In the genomic region with DNA sequence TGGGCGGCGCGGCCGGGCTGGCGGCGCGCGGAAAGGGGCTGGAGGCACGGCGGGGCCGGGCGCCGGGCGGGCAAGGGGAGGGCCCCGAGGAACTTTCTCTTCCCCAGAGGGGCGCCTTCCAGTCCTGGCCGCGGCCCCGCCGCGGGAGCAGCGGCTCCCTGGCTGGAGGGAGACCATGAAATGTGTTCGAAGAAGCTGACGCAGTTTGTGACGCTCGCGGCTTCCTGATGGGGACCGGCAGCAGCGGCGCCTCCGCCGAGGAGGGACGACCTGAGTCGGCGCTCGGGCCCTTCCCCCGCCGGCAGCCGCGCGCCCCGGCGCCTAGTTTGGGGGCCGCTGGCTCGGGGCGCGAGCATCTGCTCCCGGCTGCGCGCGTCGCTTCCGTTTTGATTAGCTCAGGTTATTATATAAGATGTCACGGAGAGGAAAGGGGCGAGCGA, we compare ENCODE assay signal across 8 cellular contexts. TPM values are rescaled to one million over a fixed set of nuclear protein-coding genes. Genes with fewer than 3 reads are reported as not detected.
DNase-seq lines count a peak whose midpoint lies in the region; ATAC-seq and TF ChIP-seq lines count a peak whose summit lies in the region.

No MANE protein-coding gene starts in this region.

- no peaks in the 10 kb centered on the region for H3K9me3 ChIP-seq in CD4-positive, alpha-beta T cell (ENCODE audit: control insufficient read depth, low read length)

- CTCF ChIA-PET in CD4-positive, alpha-beta T cell (lab: Charles Lee): interaction anchor here (1.0 to 2.6 kb wide), 2 partner anchors 58 to 87 kb away, joined by 3 to 16 read pairs; a partner anchor contains a TSS

- no peak for TF ChIP-seq CTCF in CD4-positive, alpha-beta T cell (IDR thresholded peaks at IDR 0.05)
- TF ChIP-seq CTCF in type B pancreatic cell (conservative IDR thresholded peaks at IDR 0.05): no peak

- peak; percentile 71 for ATAC-seq in CD4-positive, alpha-beta T cell (ENCODE audit: poor library complexity)
- ATAC-seq in GM19324 (IDR thresholded peaks at IDR 0.05; ENCODE audit: low FRiP score, unreplicated experiment) (peak; percentile 53), HG03457 (IDR thresholded peaks at IDR 0.05; ENCODE audit: unreplicated experiment) (peak; percentile 39)
- peak; percentile 69 for ATAC-seq in activated naive CD8-positive, alpha-beta T cell treated with anti-CD3 and anti-CD28 coated beads, Interleukin-2, amount 10 ng/mL, durations not matched to agents 7 days and 5 days (ENCODE audit: low read depth)

- peaks cover 30% of the 10 kb centered on the region for H3K36me3 Mint-ChIP-seq in CD4-positive, alpha-beta T cell (ENCODE audit: low read depth)
- peaks cover 3% of the 10 kb centered on the region for H3K36me3 Mint-ChIP-seq in activated naive CD8-positive, alpha-beta T cell treated with anti-CD3 and anti-CD28 coated beads, Interleukin-2, amount 10 ng/mL, durations not matched to agents 7 days and 5 days
- peaks cover 3% of the 10 kb centered on the region for H3K36me3 Mint-ChIP-seq in type B pancreatic cell

- in situ Hi-C loops in SK-MEL-5 (cut with HindIII; ENCODE audit: low pct_unique_long_range_greater_than_20kb, low sequenced_read_pairs): no loop called here

- H3K27me3 ChIP-seq in CD4-positive, alpha-beta T cell (ENCODE audit: control insufficient read depth, insufficient read depth, low read length): no peaks in the 10 kb centered on the region

- H3K27me3 Mint-ChIP-seq in CD4-positive, alpha-beta T cell: no peaks in the 10 kb centered on the region
- H3K27me3 Mint-ChIP-seq in activated naive CD8-positive, alpha-beta T cell treated with anti-CD3 and anti-CD28 coated beads, Interleukin-2, amount 10 ng/mL, durations not matched to agents 7 days and 5 days: no peaks in the 10 kb centered on the region
- H3K27me3 Mint-ChIP-seq in type B pancreatic cell: peaks cover 77% of the 10 kb centered on the region

- H3K27ac Mint-ChIP-seq in CD4-positive, alpha-beta T cell: peak overlapping the region; percentile 98
- H3K27ac Mint-ChIP-seq in activated naive CD8-positive, alpha-beta T cell treated with anti-CD3 and anti-CD28 coated beads, Interleukin-2, amount 10 ng/mL, durations not matched to agents 7 days and 5 days: peak overlapping the region; percentile 92
- no peak overlapping the region for H3K27ac Mint-ChIP-seq in type B pancreatic cell

- peak overlapping the region; percentile 98 for H3K4me3 Mint-ChIP-seq in CD4-positive, alpha-beta T cell
- H3K4me3 Mint-ChIP-seq in activated naive CD8-positive, alpha-beta T cell treated with anti-CD3 and anti-CD28 coated beads, Interleukin-2, amount 10 ng/mL, durations not matched to agents 7 days and 5 days: peak overlapping the region; percentile 93
- peak overlapping the region; percentile 87 for H3K4me3 Mint-ChIP-seq in type B pancreatic cell

- H3K9me3 Mint-ChIP-seq in CD4-positive, alpha-beta T cell: no peaks in the 10 kb centered on the region
- peaks cover under 1% of the 10 kb centered on the region for H3K9me3 Mint-ChIP-seq in activated naive CD8-positive, alpha-beta T cell treated with anti-CD3 and anti-CD28 coated beads, Interleukin-2, amount 10 ng/mL, durations not matched to agents 7 days and 5 days
- H3K9me3 Mint-ChIP-seq in type B pancreatic cell: peaks cover 4% of the 10 kb centered on the region

- DNase-seq in CD4-positive, alpha-beta T cell: peak; percentile 61 to 87 (median 74)
- DNase-seq in SK-MEL-5 (ENCODE audit: low read depth, low spot score) (peak; percentile 32), cardiac septum (ENCODE audit: low spot score) (peak; percentile 83), pons (ENCODE audit: low spot score) (peak; percentile 39), type B pancreatic cell (ENCODE audit: extremely low spot score, unreplicated experiment) (peak; percentile 72)
- DNase-seq in activated naive CD8-positive, alpha-beta T cell treated with anti-CD3 and anti-CD28 coated beads, Interleukin-2, amount 10 ng/mL, durations not matched to agents 7 days and 5 days: peak; percentile 85

- H3K4me1 Mint-ChIP-seq in CD4-positive, alpha-beta T cell (ENCODE audit: low read depth): peaks cover 55% of the 10 kb centered on the region
- peaks cover 26% of the 10 kb centered on the region for H3K4me1 Mint-ChIP-seq in activated naive CD8-positive, alpha-beta T cell treated with anti-CD3 and anti-CD28 coated beads, Interleukin-2, amount 10 ng/mL, durations not matched to agents 7 days and 5 days
- H3K4me1 Mint-ChIP-seq in type B pancreatic cell (ENCODE audit: unreplicated experiment): peaks cover 4% of the 10 kb centered on the region

- POLR2A ChIA-PET in CD4-positive, alpha-beta T cell (lab: Charles Lee): interaction anchor here (0.6 to 4.5 kb wide), 41 partner anchors 9 to 1749 kb away, joined by 3 to 63 read pairs (median 5); a partner anchor contains a TSS
- POLR2A ChIA-PET in activated naive CD8-positive, alpha-beta T cell treated with anti-CD3 and anti-CD28 coated beads, Interleukin-2, amount 10 ng/mL, durations not matched to agents 7 days and 5 days (lab: Charles Lee): interaction anchor here (0.7 to 3.2 kb wide), 23 partner anchors 10 to 1685 kb away, joined by 3 to 51 read pairs (median 4); a partner anchor contains a TSS

- intact Hi-C loops in CD4-positive, alpha-beta T cell (cut with DNase I, micrococcal nuclease): loop anchor here (1.0 to 10.0 kb wide), 8 partner anchors 38 to 1684 kb away; a partner anchor contains a TSS
- intact Hi-C loops in cardiac septum (cut with DNase I): loop anchor here (2.0 to 5.0 kb wide), 3 partner anchors 58 to 89 kb away; a partner anchor contains a TSS

- H3K27ac ChIP-seq in CD4-positive, alpha-beta T cell (ENCODE audit: low read depth, low read length): peak overlapping the region; percentile 79

RNA-seq across cellular contexts. Expression of a gene that starts 57.2 kb away (rescaled TPM):
- total RNA-seq in CD4-positive, alpha-beta T cell: 10 to 100 TPM; 57.7 to 58.4 TPM
- total RNA-seq in SK-MEL-5 (2014; rRNA removed; shearing (Covaris generic)): 22.1 and 24.4 TPM in 2 replicates
- polyA plus RNA-seq in SK-MEL-5 (2015; cell fraction: cytosol; rRNA removed): 29.7 and 34.1 TPM in 2 replicates
- polyA plus RNA-seq in SK-MEL-5 (2015; cell fraction: nucleus; rRNA removed): 10.6 and 21.2 TPM in 2 replicates
- 10 to 100 TPM; 51.6 to 52.5 TPM for total RNA-seq in activated naive CD8-positive, alpha-beta T cell treated with anti-CD3 and anti-CD28 coated beads, Interleukin-2, amount 10 ng/mL, durations not matched to agents 7 days and 5 days
- total RNA-seq in cardiac septum (135 TPM), type B pancreatic cell (ENCODE audit: low replicate concordance) (12.0 and 14.7 TPM in 2 replicates)

Comparison
In these comparisons a context has a peak if more than half of its experiments do, and no peak if none do; other contexts are left out.
1. Peak in every context shown above with its lines: DNase-seq, ATAC-seq and H3K27ac ChIP-seq.
2. DNase-seq: peak in every context shown above with its lines; median percentile 85 in activated naive CD8-positive, alpha-beta T cell treated with anti-CD3 and anti-CD28 coated beads, Interleukin-2, amount 10 ng/mL, durations not matched to agents 7 days and 5 days; 83 in cardiac septum; 74 in CD4-positive, alpha-beta T cell; 72 in type B pancreatic cell; 39 in pons; 32 in SK-MEL-5.